ENCODE assay signal across 2 cellular contexts in the genomic region with DNA sequence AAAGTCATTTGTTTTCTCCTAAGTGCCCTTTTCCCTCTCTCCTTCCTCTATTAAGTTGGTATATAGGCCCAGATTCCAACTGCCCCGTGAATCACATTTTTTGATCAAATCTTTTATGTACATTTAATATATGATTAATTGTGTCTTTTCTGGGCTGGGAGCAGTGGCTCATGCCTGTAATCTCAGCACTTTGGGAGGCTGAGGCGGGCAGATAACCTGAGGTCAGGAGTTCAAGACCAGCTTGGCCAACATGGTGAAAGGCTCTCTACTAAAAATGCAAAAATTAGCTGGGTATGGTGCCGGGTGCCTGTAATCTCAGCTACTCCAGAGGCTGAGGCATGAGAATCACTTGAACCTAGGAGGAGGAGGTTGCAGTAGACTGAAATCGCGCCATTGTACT. TPM values are rescaled to one million over a fixed set of nuclear protein-coding genes. Genes with fewer than 3 reads are reported as not detected.
A peak's percentile ranks its signal among the peaks of the same experiment; 100 is the strongest.
DNase-seq lines count a peak whose midpoint lies in the region; ATAC-seq, FAIRE-seq and TF ChIP-seq lines count a peak whose summit lies in the region.
"Not testable (repeated sequence)": the region's sequence is repeated elsewhere in the genome, so short reads cannot be mapped to it uniquely, and the experiment has no call there.

No MANE protein-coding gene starts in this region.

- not testable (repeated sequence) for H3K9ac ChIP-seq in K562 (ENCODE audit: insufficient read depth in 1 of 2, low read depth in 2 of 2, low read length in 2 of 2); neural progenitor cell

- not testable (repeated sequence) for BruUV-seq in K562 (replicated peaks; lab: Mats Ljungman, UMichigan)

- not testable (repeated sequence) for H4K20me1 ChIP-seq in K562 (replicated peaks; ENCODE audit: control insufficient read depth, insufficient read depth, low read length); neural progenitor cell (ENCODE audit: low read depth)

- H3K27me3 ChIP-seq in K562 (ENCODE audit: control insufficient read depth in 2 of 2, insufficient read depth in 2 of 2, low read length in 2 of 2): peaks cover 6 to 50% of the 10 kb centered on the region in 2 experiments; a peak in 3 of 5 replicates
- H3K27me3 ChIP-seq in neural progenitor cell: not testable (repeated sequence)

- not testable (repeated sequence) for H3K79me2 ChIP-seq in K562 (ENCODE audit: control insufficient read depth, insufficient read depth, low read length); neural progenitor cell (ENCODE audit: low read depth)

- POLR2A ChIA-PET in K562 (lab: Yijun Ruan, JAX): interaction anchor here (0.7 kb wide), 1 partner anchor 42 kb away, joined by 4 read pairs; no protein-coding TSS in a partner anchor

- not testable (repeated sequence) for H3K4me1 ChIP-seq in K562 (replicated peaks in 1 of 2; ENCODE audit: control insufficient read depth in 2 of 2, insufficient read depth in 2 of 2, low read length in 2 of 2); neural progenitor cell

- not testable (repeated sequence) for H3K9me1 ChIP-seq in K562 (ENCODE audit: control insufficient read depth, insufficient read depth, low read length)

- not testable (repeated sequence) for H3K36me3 Mint-ChIP-seq in neural progenitor cell

- intact Hi-C loops in K562 (cut with micrococcal nuclease): not testable (repeated sequence)

- not testable (repeated sequence) for FAIRE-seq in K562 (lab: Jason Lieb, UNC)

- not testable (repeated sequence) for H3K4me2 ChIP-seq in K562 (ENCODE audit: insufficient read depth, low read length)
- peak overlapping the region; percentile 13 for H3K4me2 ChIP-seq in neural progenitor cell

- in situ Hi-C loops in K562 (cut with MboI): not testable (repeated sequence)

- H3F3A ChIP-seq in neural progenitor cell (ENCODE audit: low read depth): not testable (repeated sequence)

- not testable (repeated sequence) for H3K27ac ChIP-seq in K562 (ENCODE audit: extremely low read depth, low read depth, low read length); neural progenitor cell

- TF ChIP-seq RAD21 in K562 (CRISPR knock-in tag; conservative IDR thresholded peaks at IDR 0.05 in 1 of 2, IDR thresholded peaks at IDR 0.05 in 1 of 2): not testable (repeated sequence)

- ATAC-seq in K562: not testable (repeated sequence)

- not testable (repeated sequence) for TF ChIP-seq POLR2A in K562 (conservative IDR thresholded peaks at IDR 0.05)

- not testable (repeated sequence) for DNase-seq in K562 (ENCODE audit: extremely low read depth in 1 of 4, low spot score in 3 of 4); neural progenitor cell (ENCODE audit: low spot score)

- H3K9me3 Mint-ChIP-seq in neural progenitor cell: not testable (repeated sequence)

- TF ChIP-seq EP300 in K562 (IDR thresholded peaks at IDR 0.05; ENCODE audit: low read length): not testable (repeated sequence)

- not testable (repeated sequence) for TF ChIP-seq CTCF in K562 (IDR thresholded peaks at IDR 0.05 in 2 of 3, conservative IDR thresholded peaks at IDR 0.05 in 1 of 3; ENCODE audit: insufficient read depth in 2 of 3, low read depth in 1 of 3, low read length in 3 of 3); neural progenitor cell (IDR thresholded peaks at IDR 0.05)

- not testable (repeated sequence) for H3K27ac Mint-ChIP-seq in neural progenitor cell

- CTCF ChIA-PET in K562 (lab: Yijun Ruan, JAX; ENCODE audit: low intra/inter-chr PET ratio): not testable (repeated sequence)

- not testable (repeated sequence) for H3K27me3 Mint-ChIP-seq in neural progenitor cell (ENCODE audit: insufficient read depth, low read depth)

- not testable (repeated sequence) for H3K4me1 Mint-ChIP-seq in neural progenitor cell

- not testable (repeated sequence) for H3K36me3 ChIP-seq in K562 (ENCODE audit: control insufficient read depth, insufficient read depth, low read length); neural progenitor cell

- WGBS in K562 (ENCODE audit: insufficient coverage, low coverage, missing lambda C conversion rate): 3% methylated on average over 5 of the region's 5 CpGs

- H2AFZ ChIP-seq in K562 (ENCODE audit: low read depth, low read length); neural progenitor cell (replicated peaks): not testable (repeated sequence)

- not testable (repeated sequence) for H3K4me3 Mint-ChIP-seq in neural progenitor cell

- H3K9me3 ChIP-seq in K562 (replicated peaks; ENCODE audit: control insufficient read depth, insufficient read depth, low read depth, low read length); neural progenitor cell (ENCODE audit: low read depth): not testable (repeated sequence)

- not testable (repeated sequence) for H3K4me3 ChIP-seq in K562, neural progenitor cell

TF ChIP-seq in K562, 482 proteins besides CTCF, POLR2A, EP300 and RAD21:
- TF ChIP-seq CBFA2T3 (IDR thresholded peaks at IDR 0.05) (peak; percentile 40), KDM1A (IDR thresholded peaks at IDR 0.05) (peak; percentile 52 to 66; a peak in 3 of 4 replicates), NCOR1 (IDR thresholded peaks at IDR 0.05) (0 out of 2 replicates have a peak, but pooled peaks have one; percentile 10)

RNA-seq across cellular contexts. Expression of gene REST, which starts 7.5 kb away (rescaled TPM):
- total RNA-seq in K562 (2011; cell fraction: chromatin; rRNA removed; ENCODE audit: low replicate concordance): 40.4 and 67.7 TPM in 2 replicates
- 18.8 and 21.2 TPM in 2 replicates for total RNA-seq in K562 (2011; cell fraction: nucleolus; rRNA removed)
- total RNA-seq in K562 (2011; cell fraction: nucleoplasm; rRNA removed): 27.1 and 31.8 TPM in 2 replicates
- 19.2 and 28.4 TPM in 2 replicates for total RNA-seq in K562 (2014; rRNA removed)
- total RNA-seq in K562 (2014; rRNA removed; fragmentation: Illumina TruSeq; extraction: Trizol): 20.1 and 23.6 TPM in 2 replicates
- total RNA-seq in K562 (2015; rRNA removed; fragmentation: Illumina TruSeq; extraction: Trizol): 19.9 TPM in 2 replicates
- 23.2 and 24.0 TPM in 2 replicates for total RNA-seq in K562 (2021)
- polyA plus RNA-seq in K562 (2011; rRNA removed): 15.3 and 19.3 TPM in 2 replicates
- polyA plus RNA-seq in K562 (2011; cell fraction: cytosol; rRNA removed): 4.0 and 7.3 TPM in 2 replicates
- 11.4 and 12.6 TPM in 2 replicates for polyA plus RNA-seq in K562 (2011; cell fraction: nucleus; rRNA removed)
- polyA plus RNA-seq in K562 (2012): 5.1 and 6.8 TPM in 2 replicates
- 8.9 and 9.7 TPM in 2 replicates for polyA plus RNA-seq in K562 (2014; fragmentation: Illumina TruSeq; extraction: Trizol)
- polyA plus RNA-seq in K562 (2014; fragmentation: Nextera tagmentation; extraction: Ambion mirVana): 1 to 10 TPM; 2.9 to 6.9 TPM
- 10.1 and 10.8 TPM in 2 replicates for polyA plus RNA-seq in K562 (2014; rRNA removed)
- polyA minus RNA-seq in K562 (2011; rRNA and poly(A)+ RNA removed): 60.5 and 72.5 TPM in 2 replicates
- 15.0 and 22.1 TPM in 2 replicates for polyA minus RNA-seq in K562 (2011; cell fraction: cytosol; rRNA and poly(A)+ RNA removed)
- polyA minus RNA-seq in K562 (2011; cell fraction: nucleus; rRNA and poly(A)+ RNA removed): 15.3 and 21.0 TPM in 2 replicates
- total RNA-seq in neural progenitor cell (ENCODE audit: low replicate concordance): 72.0 and 87.3 TPM in 2 replicates
